Comparison of ENCODE assay signal across 1 cellular context in genomic region chr16:24729243-24729966, GRCh38.
TF ChIP-seq lines count a peak whose summit lies in the region.

Gene TNRC6A (plus strand): TSS chr16:24729651. CDS start chr16:24729842, 191 bp downstream.

TF ChIP-seq in HepG2, 621 proteins besides CTCF, POLR2A, EP300 and RAD21 (continued from another document and continues in another):
- TF ChIP-seq, protein P1, sequence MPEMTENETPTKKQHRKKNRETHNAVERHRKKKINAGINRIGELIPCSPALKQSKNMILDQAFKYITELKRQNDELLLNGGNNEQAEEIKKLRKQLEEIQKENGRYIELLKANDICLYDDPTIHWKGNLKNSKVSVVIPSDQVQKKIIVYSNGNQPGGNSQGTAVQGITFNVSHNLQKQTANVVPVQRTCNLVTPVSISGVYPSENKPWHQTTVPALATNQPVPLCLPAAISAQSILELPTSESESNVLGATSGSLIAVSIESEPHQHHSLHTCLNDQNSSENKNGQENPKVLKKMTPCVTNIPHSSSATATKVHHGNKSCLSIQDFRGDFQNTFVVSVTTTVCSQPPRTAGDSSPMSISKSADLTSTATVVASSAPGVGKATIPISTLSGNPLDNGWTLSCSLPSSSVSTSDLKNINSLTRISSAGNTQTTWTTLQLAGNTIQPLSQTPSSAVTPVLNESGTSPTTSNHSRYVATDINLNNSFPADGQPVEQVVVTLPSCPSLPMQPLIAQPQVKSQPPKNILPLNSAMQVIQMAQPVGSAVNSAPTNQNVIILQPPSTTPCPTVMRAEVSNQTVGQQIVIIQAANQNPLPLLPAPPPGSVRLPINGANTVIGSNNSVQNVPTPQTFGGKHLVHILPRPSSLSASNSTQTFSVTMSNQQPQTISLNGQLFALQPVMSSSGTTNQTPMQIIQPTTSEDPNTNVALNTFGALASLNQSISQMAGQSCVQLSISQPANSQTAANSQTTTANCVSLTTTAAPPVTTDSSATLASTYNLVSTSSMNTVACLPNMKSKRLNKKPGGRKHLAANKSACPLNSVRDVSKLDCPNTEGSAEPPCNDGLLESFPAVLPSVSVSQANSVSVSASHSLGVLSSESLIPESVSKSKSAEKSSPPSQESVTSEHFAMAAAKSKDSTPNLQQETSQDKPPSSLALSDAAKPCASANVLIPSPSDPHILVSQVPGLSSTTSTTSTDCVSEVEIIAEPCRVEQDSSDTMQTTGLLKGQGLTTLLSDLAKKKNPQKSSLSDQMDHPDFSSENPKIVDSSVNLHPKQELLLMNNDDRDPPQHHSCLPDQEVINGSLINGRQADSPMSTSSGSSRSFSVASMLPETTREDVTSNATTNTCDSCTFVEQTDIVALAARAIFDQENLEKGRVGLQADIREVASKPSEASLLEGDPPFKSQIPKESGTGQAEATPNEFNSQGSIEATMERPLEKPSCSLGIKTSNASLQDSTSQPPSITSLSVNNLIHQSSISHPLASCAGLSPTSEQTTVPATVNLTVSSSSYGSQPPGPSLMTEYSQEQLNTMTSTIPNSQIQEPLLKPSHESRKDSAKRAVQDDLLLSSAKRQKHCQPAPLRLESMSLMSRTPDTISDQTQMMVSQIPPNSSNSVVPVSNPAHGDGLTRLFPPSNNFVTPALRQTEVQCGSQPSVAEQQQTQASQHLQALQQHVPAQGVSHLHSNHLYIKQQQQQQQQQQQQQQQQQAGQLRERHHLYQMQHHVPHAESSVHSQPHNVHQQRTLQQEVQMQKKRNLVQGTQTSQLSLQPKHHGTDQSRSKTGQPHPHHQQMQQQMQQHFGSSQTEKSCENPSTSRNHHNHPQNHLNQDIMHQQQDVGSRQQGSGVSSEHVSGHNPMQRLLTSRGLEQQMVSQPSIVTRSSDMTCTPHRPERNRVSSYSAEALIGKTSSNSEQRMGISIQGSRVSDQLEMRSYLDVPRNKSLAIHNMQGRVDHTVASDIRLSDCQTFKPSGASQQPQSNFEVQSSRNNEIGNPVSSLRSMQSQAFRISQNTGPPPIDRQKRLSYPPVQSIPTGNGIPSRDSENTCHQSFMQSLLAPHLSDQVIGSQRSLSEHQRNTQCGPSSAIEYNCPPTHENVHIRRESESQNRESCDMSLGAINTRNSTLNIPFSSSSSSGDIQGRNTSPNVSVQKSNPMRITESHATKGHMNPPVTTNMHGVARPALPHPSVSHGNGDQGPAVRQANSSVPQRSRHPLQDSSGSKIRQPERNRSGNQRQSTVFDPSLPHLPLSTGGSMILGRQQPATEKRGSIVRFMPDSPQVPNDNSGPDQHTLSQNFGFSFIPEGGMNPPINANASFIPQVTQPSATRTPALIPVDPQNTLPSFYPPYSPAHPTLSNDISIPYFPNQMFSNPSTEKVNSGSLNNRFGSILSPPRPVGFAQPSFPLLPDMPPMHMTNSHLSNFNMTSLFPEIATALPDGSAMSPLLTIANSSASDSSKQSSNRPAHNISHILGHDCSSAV (CRISPR knock-in tag; IDR thresholded peaks at IDR 0.05; ENCODE audit: borderline replicate concordance) = no peak
- TF ChIP-seq ELK4 (CRISPR knock-in tag; IDR thresholded peaks at IDR 0.05; ENCODE audit: borderline replicate concordance) (no peak), SIN3B (IDR thresholded peaks at IDR 0.05; ENCODE audit: low read length) (no peak), RFXANK (CRISPR knock-in tag; IDR thresholded peaks at IDR 0.05) (no peak), CEBPB (IDR thresholded peaks at IDR 0.05; ENCODE audit: borderline replicate concordance, low read depth, low read length) (no peak), IRF2 (CRISPR knock-in tag; IDR thresholded peaks at IDR 0.05) (peak; percentile 84), ZNF784 (CRISPR knock-in tag; IDR thresholded peaks at IDR 0.05; ENCODE audit: borderline replicate concordance) (peak; percentile 73; the same call in 1 of the 2 replicates), ZMYM2 (CRISPR knock-in tag; IDR thresholded peaks at IDR 0.05) (no peak), TAF1 (CRISPR knock-in tag; IDR thresholded peaks at IDR 0.05) (peak; percentile 76), FOXA1 (IDR thresholded peaks at IDR 0.05) (no peak), FOXA1 (CRISPR knock-in tag; IDR thresholded peaks at IDR 0.05) (no peak), KAT8 (CRISPR knock-in tag; IDR thresholded peaks at IDR 0.05) (peak; percentile 88), ZNF3 (CRISPR knock-in tag; IDR thresholded peaks at IDR 0.05) (no peak), ZNF687 (CRISPR knock-in tag; IDR thresholded peaks at IDR 0.05) (peak; percentile 81), GABPA (IDR thresholded peaks at IDR 0.05; ENCODE audit: low read depth, low read length) (peak; percentile 99), GABPA (CRISPR knock-in tag; IDR thresholded peaks at IDR 0.05; ENCODE audit: low read depth) (peak; percentile 93), HIVEP1 (CRISPR knock-in tag; IDR thresholded peaks at IDR 0.05) (0 out of 2 replicates have a peak, but pooled peaks have one; percentile 52), ZBTB1 (CRISPR knock-in tag; IDR thresholded peaks at IDR 0.05; ENCODE audit: borderline replicate concordance) (no peak), NR0B2 (CRISPR knock-in tag; IDR thresholded peaks at IDR 0.05) (no peak), ZNF589 (CRISPR knock-in tag; conservative IDR thresholded peaks at IDR 0.05) (no peak), SRF (IDR thresholded peaks at IDR 0.05; ENCODE audit: low read depth, low read length) (peak; percentile 38; the same call in 1 of the 2 replicates), ZBTB49 (CRISPR knock-in tag; IDR thresholded peaks at IDR 0.05; ENCODE audit: borderline replicate concordance) (no peak), ZSCAN12 (CRISPR knock-in tag; IDR thresholded peaks at IDR 0.05) (no peak; the same call in 1 of the 2 replicates), GTF2F1 (IDR thresholded peaks at IDR 0.05; ENCODE audit: low read length) (no peak), POGZ (CRISPR knock-in tag; IDR thresholded peaks at IDR 0.05) (peak; percentile 65; the same call in 1 of the 2 replicates), ZNF234 (CRISPR knock-in tag; conservative IDR thresholded peaks at IDR 0.05) (0 out of 2 replicates have a peak, but pooled peaks have one; percentile 12), IKZF1 (IDR thresholded peaks at IDR 0.05) (no peak), KDM4B (CRISPR knock-in tag; IDR thresholded peaks at IDR 0.05) (peak; percentile 75; the same call in 1 of the 2 replicates), NR2F2 (IDR thresholded peaks at IDR 0.05; ENCODE audit: borderline replicate concordance, low read depth) (no peak), SRSF1 (optimal IDR thresholded peaks at IDR 0.05; ENCODE audit: low read depth, low read length) (peak; percentile 81), RXRB (CRISPR knock-in tag; IDR thresholded peaks at IDR 0.05; ENCODE audit: borderline replicate concordance) (no peak), MIER3 (CRISPR knock-in tag; IDR thresholded peaks at IDR 0.05; ENCODE audit: borderline replicate concordance) (0 out of 2 replicates have a peak, but pooled peaks have one; percentile 27), BHLHE40 (IDR thresholded peaks at IDR 0.05; ENCODE audit: low read length) (no peak)
- TF ChIP-seq, protein P2, sequence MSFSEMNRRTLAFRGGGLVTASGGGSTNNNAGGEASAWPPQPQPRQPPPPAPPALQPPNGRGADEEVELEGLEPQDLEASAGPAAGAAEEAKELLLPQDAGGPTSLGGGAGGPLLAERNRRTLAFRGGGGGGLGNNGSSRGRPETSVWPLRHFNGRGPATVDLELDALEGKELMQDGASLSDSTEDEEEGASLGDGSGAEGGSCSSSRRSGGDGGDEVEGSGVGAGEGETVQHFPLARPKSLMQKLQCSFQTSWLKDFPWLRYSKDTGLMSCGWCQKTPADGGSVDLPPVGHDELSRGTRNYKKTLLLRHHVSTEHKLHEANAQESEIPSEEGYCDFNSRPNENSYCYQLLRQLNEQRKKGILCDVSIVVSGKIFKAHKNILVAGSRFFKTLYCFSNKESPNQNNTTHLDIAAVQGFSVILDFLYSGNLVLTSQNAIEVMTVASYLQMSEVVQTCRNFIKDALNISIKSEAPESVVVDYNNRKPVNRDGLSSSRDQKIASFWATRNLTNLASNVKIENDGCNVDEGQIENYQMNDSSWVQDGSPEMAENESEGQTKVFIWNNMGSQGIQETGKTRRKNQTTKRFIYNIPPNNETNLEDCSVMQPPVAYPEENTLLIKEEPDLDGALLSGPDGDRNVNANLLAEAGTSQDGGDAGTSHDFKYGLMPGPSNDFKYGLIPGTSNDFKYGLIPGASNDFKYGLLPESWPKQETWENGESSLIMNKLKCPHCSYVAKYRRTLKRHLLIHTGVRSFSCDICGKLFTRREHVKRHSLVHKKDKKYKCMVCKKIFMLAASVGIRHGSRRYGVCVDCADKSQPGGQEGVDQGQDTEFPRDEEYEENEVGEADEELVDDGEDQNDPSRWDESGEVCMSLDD (CRISPR knock-in tag; IDR thresholded peaks at IDR 0.05; ENCODE audit: borderline replicate concordance) = peak; percentile 76
- TF ChIP-seq, protein P3, sequence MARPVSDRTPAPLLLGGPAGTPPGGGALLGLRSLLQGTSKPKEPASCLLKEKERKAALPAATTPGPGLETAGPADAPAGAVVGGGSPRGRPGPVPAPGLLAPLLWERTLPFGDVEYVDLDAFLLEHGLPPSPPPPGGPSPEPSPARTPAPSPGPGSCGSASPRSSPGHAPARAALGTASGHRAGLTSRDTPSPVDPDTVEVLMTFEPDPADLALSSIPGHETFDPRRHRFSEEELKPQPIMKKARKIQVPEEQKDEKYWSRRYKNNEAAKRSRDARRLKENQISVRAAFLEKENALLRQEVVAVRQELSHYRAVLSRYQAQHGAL (CRISPR knock-in tag; IDR thresholded peaks at IDR 0.05; ENCODE audit: not compliant biosample characterization) = no peak
- TF ChIP-seq, protein P4, sequence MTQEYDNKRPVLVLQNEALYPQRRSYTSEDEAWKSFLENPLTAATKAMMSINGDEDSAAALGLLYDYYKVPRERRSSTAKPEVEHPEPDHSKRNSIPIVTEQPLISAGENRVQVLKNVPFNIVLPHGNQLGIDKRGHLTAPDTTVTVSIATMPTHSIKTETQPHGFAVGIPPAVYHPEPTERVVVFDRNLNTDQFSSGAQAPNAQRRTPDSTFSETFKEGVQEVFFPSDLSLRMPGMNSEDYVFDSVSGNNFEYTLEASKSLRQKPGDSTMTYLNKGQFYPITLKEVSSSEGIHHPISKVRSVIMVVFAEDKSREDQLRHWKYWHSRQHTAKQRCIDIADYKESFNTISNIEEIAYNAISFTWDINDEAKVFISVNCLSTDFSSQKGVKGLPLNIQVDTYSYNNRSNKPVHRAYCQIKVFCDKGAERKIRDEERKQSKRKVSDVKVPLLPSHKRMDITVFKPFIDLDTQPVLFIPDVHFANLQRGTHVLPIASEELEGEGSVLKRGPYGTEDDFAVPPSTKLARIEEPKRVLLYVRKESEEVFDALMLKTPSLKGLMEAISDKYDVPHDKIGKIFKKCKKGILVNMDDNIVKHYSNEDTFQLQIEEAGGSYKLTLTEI (CRISPR knock-in tag; conservative IDR thresholded peaks at IDR 0.05) = no peak
